In genomic region chr13:94657167-94657566, GRCh38 we compare ENCODE assay signal across 9 cellular contexts.
DNase-seq lines count a peak whose midpoint lies in the region; ATAC-seq and TF ChIP-seq lines count a peak whose summit lies in the region.
"Had no signal": no experiment of that assay in that cellular context is flagged by ENCODE, and none has a peak within 500 bp of the region (broad histone marks: within the 10 kb centered on the region; RNA-seq: fewer than 3 reads in every experiment).

No MANE protein-coding gene starts in this region.

- H3K27ac ChIP-seq in epithelial cell of prostate, result peak overlapping the region; percentile 91
- H3K27ac ChIP-seq: cardiac muscle cell had no signal

- CTCF ChIA-PET in HEK293T (lab: Yijun Ruan, JAX), result interaction anchor here (0.6 to 0.7 kb wide), 2 partner anchors 17 to 63 kb away, joined by 3 read pairs; no protein-coding TSS in a partner anchor

- POLR2A ChIA-PET in HEK293T (lab: Yijun Ruan, JAX), result no interaction called here

- DNase-seq in epithelial cell of prostate (ENCODE audit: low read depth, low spot score) (no peak), HEK293T (ENCODE audit: extremely low spot score) (no peak), MV-4-11 (lab: John Stamatoyannopoulos, UW) (no peak), SW480 (ENCODE audit: low spot score) (no peak)
- DNase-seq in stimulated activated naive CD4-positive, alpha-beta T cell (lab: John Stamatoyannopoulos, UW), result no peak

- peak; percentile 18 for ATAC-seq in GM18858 (IDR thresholded peaks at IDR 0.05; ENCODE audit: unreplicated experiment)
- ATAC-seq in GM21528 (IDR thresholded peaks at IDR 0.05; ENCODE audit: low FRiP score, unreplicated experiment), result peak; percentile 20
- ATAC-seq in HG03432 (IDR thresholded peaks at IDR 0.05; ENCODE audit: unreplicated experiment), result peak; percentile 31

TF ChIP-seq in HEK293T, 16 proteins besides CTCF, POLR2A, EP300 and RAD21:
- no peak for TF ChIP-seq ARNT (IDR thresholded peaks at IDR 0.05)
- TF ChIP-seq LEF1 (IDR thresholded peaks at IDR 0.05; ENCODE audit: borderline replicate concordance), result no peak
- no peak for TF ChIP-seq SP1 (IDR thresholded peaks at IDR 0.05)
- no peak for TF ChIP-seq ELF4 (IDR thresholded peaks at IDR 0.05)
- TF ChIP-seq PKNOX1 (IDR thresholded peaks at IDR 0.05), result no peak
- TF ChIP-seq L3MBTL2 (conservative IDR thresholded peaks at IDR 0.05), result no peak
- no peak for TF ChIP-seq FOXK2 (IDR thresholded peaks at IDR 0.05)
- no peak for TF ChIP-seq BHLHE40 (IDR thresholded peaks at IDR 0.05; ENCODE audit: borderline replicate concordance)
- TF ChIP-seq ZNF384 (IDR thresholded peaks at IDR 0.05), result no peak
- TF ChIP-seq TARDBP (IDR thresholded peaks at IDR 0.05), result no peak
- TF ChIP-seq CTBP1 (IDR thresholded peaks at IDR 0.05; ENCODE audit: borderline replicate concordance), result no peak
- no peak for TF ChIP-seq HDGF (IDR thresholded peaks at IDR 0.05; ENCODE audit: borderline replicate concordance)
- no peak for TF ChIP-seq NFRKB (IDR thresholded peaks at IDR 0.05)
- no peak for TF ChIP-seq SUZ12 (IDR thresholded peaks at IDR 0.05)
- no peak for TF ChIP-seq FOXA1 (IDR thresholded peaks at IDR 0.05)
- TF ChIP-seq FOXM1 (IDR thresholded peaks at IDR 0.05; ENCODE audit: borderline replicate concordance), result no peak
